2 cellular contexts compared by ENCODE assay signal in the genomic region with DNA sequence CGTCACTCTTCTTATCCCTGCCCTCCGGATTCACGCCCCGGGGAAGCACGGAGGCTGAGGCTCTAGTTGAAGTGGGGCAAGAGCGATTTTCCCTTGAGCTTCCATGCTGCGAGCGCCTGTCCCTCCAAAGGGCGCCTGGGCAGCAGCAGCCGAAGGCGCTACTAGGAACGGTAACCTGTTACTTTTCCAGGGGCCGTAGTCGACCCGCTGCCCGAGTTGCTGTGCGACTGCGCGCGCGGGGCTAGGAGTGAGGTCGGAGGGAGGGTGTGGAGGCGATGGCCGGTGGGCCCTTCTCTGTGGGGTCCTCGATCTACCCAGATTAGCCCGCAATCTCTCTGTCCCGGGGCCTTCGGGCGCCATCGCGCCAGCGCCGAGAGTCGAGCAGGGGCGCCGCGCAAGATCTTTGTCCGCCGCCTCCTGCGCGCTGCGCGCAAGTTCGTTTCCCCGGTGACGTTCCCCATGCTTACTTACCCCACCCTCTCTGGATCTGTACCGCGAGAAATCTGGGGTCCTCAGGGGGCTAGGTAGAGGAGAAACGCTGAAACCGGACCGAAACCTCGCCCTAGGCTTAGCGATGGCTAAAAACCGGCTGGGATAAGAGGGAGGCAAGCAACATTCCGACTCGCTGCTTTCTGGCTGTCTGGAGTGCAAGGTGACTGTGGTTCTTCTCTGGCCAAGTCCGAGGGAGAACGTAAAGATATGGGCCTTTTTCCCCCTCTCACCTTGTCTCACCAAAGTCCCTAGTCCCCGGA.
A peak's percentile ranks its signal among the peaks of the same experiment; 100 is the strongest.
TF ChIP-seq lines count a peak whose summit lies in the region.

No MANE protein-coding gene starts in this region.

TF ChIP-seq in H1, 55 proteins besides CTCF, POLR2A, EP300 and RAD21:
- TF ChIP-seq RNF2 (IDR thresholded peaks at IDR 0.05; ENCODE audit: borderline replicate concordance, low read depth, low read length, missing control alignments, poor library complexity, severe bottlenecking) (peak; percentile 70), EZH2 (IDR thresholded peaks at IDR 0.05; ENCODE audit: low read depth, low read length, severe bottlenecking) (peak; percentile 89), SUZ12 (IDR thresholded peaks at IDR 0.05; ENCODE audit: low read length) (peak; percentile 92), TCF12 (IDR thresholded peaks at IDR 0.05; ENCODE audit: low read depth, low read length) (no peak), CBX8 (IDR thresholded peaks at IDR 0.05; ENCODE audit: borderline replicate concordance, low read depth, low read length) (0 out of 2 replicates have a peak, but pooled peaks have one; percentile 36)

TF ChIP-seq in neural cell, 6 proteins besides CTCF, POLR2A, EP300 and RAD21:
- TF ChIP-seq TAF1 (IDR thresholded peaks at IDR 0.05; ENCODE audit: low read depth) = no peak
- TF ChIP-seq EZH2 (IDR thresholded peaks at IDR 0.05; ENCODE audit: borderline replicate concordance, insufficient read depth, low read length, poor library complexity, severe bottlenecking) = peak; percentile 46
TF ChIP-seq in neural cell: peak in this region for 1.
